1 cellular context compared by ENCODE assay signal in the genomic region with DNA sequence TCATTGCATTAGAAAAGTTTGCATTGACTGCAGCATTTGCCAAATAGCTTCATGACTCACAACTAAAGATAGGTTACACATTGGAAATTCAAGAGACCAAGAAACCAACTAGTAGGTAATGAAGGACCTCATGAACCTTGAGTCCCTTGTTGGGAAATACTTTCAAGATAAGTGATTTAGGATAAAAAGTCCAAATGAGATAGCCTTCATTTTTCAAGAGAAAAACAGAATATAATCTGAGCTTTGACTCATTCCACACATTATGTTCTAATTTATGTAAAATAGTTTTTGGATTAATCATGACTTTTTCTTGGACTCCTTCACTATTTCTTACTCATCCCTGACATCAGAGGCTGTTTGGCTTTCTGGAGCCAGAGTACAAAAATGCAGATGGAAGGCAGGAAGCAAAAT.
TF ChIP-seq lines count a peak whose summit lies in the region.

No MANE protein-coding gene starts in this region.

TF ChIP-seq in HepG2, 621 proteins besides CTCF, POLR2A, EP300 and RAD21:
- TF ChIP-seq, protein P1, sequence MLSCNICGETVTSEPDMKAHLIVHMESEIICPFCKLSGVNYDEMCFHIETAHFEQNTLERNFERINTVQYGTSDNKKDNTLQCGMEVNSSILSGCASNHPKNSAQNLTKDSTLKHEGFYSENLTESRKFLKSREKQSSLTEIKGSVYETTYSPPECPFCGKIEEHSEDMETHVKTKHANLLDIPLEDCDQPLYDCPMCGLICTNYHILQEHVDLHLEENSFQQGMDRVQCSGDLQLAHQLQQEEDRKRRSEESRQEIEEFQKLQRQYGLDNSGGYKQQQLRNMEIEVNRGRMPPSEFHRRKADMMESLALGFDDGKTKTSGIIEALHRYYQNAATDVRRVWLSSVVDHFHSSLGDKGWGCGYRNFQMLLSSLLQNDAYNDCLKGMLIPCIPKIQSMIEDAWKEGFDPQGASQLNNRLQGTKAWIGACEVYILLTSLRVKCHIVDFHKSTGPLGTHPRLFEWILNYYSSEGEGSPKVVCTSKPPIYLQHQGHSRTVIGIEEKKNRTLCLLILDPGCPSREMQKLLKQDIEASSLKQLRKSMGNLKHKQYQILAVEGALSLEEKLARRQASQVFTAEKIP (CRISPR knock-in tag; IDR thresholded peaks at IDR 0.05; ENCODE audit: borderline replicate concordance), result no peak
- no peak for TF ChIP-seq ZNF550 (CRISPR knock-in tag; IDR thresholded peaks at IDR 0.05; ENCODE audit: borderline replicate concordance)
- TF ChIP-seq ZNF296 (CRISPR knock-in tag; conservative IDR thresholded peaks at IDR 0.05), result no peak
- no peak for TF ChIP-seq ZNF326 (CRISPR knock-in tag; IDR thresholded peaks at IDR 0.05; ENCODE audit: borderline replicate concordance)
- TF ChIP-seq HMGXB3 (CRISPR knock-in tag; IDR thresholded peaks at IDR 0.05; ENCODE audit: borderline replicate concordance), result no peak
- TF ChIP-seq MYPOP (CRISPR knock-in tag; IDR thresholded peaks at IDR 0.05), result no peak
- no peak for TF ChIP-seq TEAD3 (CRISPR knock-in tag; optimal IDR thresholded peaks at IDR 0.05; ENCODE audit: borderline replicate concordance)
- TF ChIP-seq JARID2 (CRISPR knock-in tag; IDR thresholded peaks at IDR 0.05; ENCODE audit: insufficient replicate concordance), result no peak
- TF ChIP-seq NFYB (CRISPR knock-in tag; IDR thresholded peaks at IDR 0.05), result no peak
- no peak for TF ChIP-seq ISX (CRISPR knock-in tag; conservative IDR thresholded peaks at IDR 0.05)
- no peak for TF ChIP-seq CREM (IDR thresholded peaks at IDR 0.05)
- TF ChIP-seq CREM (CRISPR knock-in tag; IDR thresholded peaks at IDR 0.05), result no peak
- TF ChIP-seq MNT (IDR thresholded peaks at IDR 0.05), result no peak
- no peak for TF ChIP-seq BHLHE40 (IDR thresholded peaks at IDR 0.05; ENCODE audit: low read length)
- no peak for TF ChIP-seq ZNF468 (CRISPR knock-in tag; IDR thresholded peaks at IDR 0.05)
- no peak for TF ChIP-seq HNF4A (CRISPR knock-in tag; IDR thresholded peaks at IDR 0.05)
- TF ChIP-seq PAX8 (CRISPR knock-in tag; IDR thresholded peaks at IDR 0.05; ENCODE audit: borderline replicate concordance), result no peak
- no peak for TF ChIP-seq GATAD1 (CRISPR knock-in tag; IDR thresholded peaks at IDR 0.05)
- no peak for TF ChIP-seq CENPT (CRISPR knock-in tag; IDR thresholded peaks at IDR 0.05; ENCODE audit: low read depth)
